ENCODE assay signal across 22 cellular contexts in the genomic region with DNA sequence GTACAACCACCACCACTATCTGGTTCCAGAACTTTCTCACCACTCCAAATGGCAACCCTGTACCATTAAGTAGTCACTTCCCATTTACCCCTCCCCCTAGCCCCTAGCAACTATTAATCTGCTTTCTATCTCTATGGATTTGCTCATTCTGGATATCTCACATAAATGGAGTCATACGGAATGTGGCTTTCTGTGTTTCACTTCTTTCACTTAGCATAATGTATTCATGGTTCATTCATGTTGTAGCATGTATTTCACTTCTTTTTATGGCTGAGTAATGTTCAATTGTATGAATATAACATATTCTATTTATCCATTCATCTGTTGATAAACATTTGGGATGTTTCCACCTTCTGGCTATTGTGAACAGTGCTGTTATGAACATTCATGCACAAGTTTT.
"Had no signal": no experiment of that assay in that cellular context is flagged by ENCODE, and none has a peak within 500 bp of the region (broad histone marks: within the 10 kb centered on the region; RNA-seq: fewer than 3 reads in every experiment).

No MANE protein-coding gene starts in this region.

- H3K4me3 ChIP-seq: SJCRH30, SK-N-MC had no signal

- H3K27me3 ChIP-seq: SJCRH30 had no signal

- H3K27me3 Mint-ChIP-seq: activated CD4-positive, alpha-beta T cell treated with anti-CD3 and anti-CD28 coated beads, Interleukin-2, amount 10 ng/mL, durations not matched to agents 24 days and 14 days; activated naive CD4-positive, alpha-beta T cell treated with anti-CD3 and anti-CD28 coated beads, Interleukin-2, amount 10 ng/mL, durations not matched to agents 7 days and 5 days; activated naive CD8-positive, alpha-beta T cell; activated naive CD8-positive, alpha-beta T cell treated with anti-CD3 and anti-CD28 coated beads, Interleukin-2, amount 50 U/mL, for 24 hours had no signal

- H3K27ac Mint-ChIP-seq: activated CD4-positive, alpha-beta T cell treated with anti-CD3 and anti-CD28 coated beads, Interleukin-2, amount 10 ng/mL, durations not matched to agents 24 days and 14 days; activated naive CD4-positive, alpha-beta T cell treated with anti-CD3 and anti-CD28 coated beads, Interleukin-2, amount 10 ng/mL, durations not matched to agents 7 days and 5 days; activated naive CD8-positive, alpha-beta T cell; activated naive CD8-positive, alpha-beta T cell treated with anti-CD3 and anti-CD28 coated beads, Interleukin-2, amount 50 U/mL, for 24 hours had no signal

- ATAC-seq: activated naive CD8-positive, alpha-beta T cell treated with anti-CD3 and anti-CD28 coated beads, Interleukin-2, amount 50 U/mL, for 24 hours; activated T-cell treated with anti-CD3 and anti-CD28 coated beads, Interleukin-2, amount 50 U/mL, for 4 hours; Panc1 had no signal

- H3K9me3 Mint-ChIP-seq: activated CD4-positive, alpha-beta T cell treated with anti-CD3 and anti-CD28 coated beads, Interleukin-2, amount 10 ng/mL, durations not matched to agents 24 days and 14 days; activated naive CD4-positive, alpha-beta T cell treated with anti-CD3 and anti-CD28 coated beads, Interleukin-2, amount 10 ng/mL, durations not matched to agents 7 days and 5 days; activated naive CD8-positive, alpha-beta T cell treated with anti-CD3 and anti-CD28 coated beads, Interleukin-2, amount 50 U/mL, for 24 hours; activated T-cell treated with anti-CD3 and anti-CD28 coated beads, Interleukin-2, amount 50 U/mL, for 4 hours had no signal

- H3K27ac ChIP-seq: SJCRH30, SK-N-MC had no signal

- DNase-seq: activated CD4-positive, alpha-beta T cell treated with anti-CD3 and anti-CD28 coated beads, Interleukin-2, amount 10 ng/mL, durations not matched to agents 24 days and 14 days; activated CD4-positive, alpha-beta T cell treated with anti-CD3 and anti-CD28 coated beads, Interleukin-2, amount 50 U/mL, for 4 hours; activated CD8-positive, alpha-beta memory T cell treated with anti-CD3 and anti-CD28 coated beads, Interleukin-2, amount 50 U/mL, for 4 hours; activated effector memory CD4-positive, alpha-beta T cell treated with Interleukin-2 at 50 U/mL for 16 hours; activated naive CD4-positive, alpha-beta T cell treated with anti-CD3 and anti-CD28 coated beads, Interleukin-2, amount 10 ng/mL, durations not matched to agents 7 days and 5 days; activated naive CD8-positive, alpha-beta T cell treated with anti-CD3 and anti-CD28 coated beads, Interleukin-2, amount 50 U/mL, for 24 hours; activated T-cell treated with anti-CD3 and anti-CD28 coated beads for 4 hours; activated T-cell treated with anti-CD3 and anti-CD28 coated beads, Interleukin-2, amount 50 U/mL, for 4 hours; anterior cingulate cortex; caudate nucleus; cerebellar nuclear complex; KBM-7; NCI-H1436 treated with DMSO at 0.1 percent for 48 hours; NCI-H1694 treated with DMSO at 0.1 percent for 48 hours; NCI-H2029; NCI-H345; NCI-H524 treated with DMSO at 0.1 percent for 48 hours; SHP77; SJCRH30 had no signal

- H3K9me3 ChIP-seq: SJCRH30 had no signal

- H3K4me3 Mint-ChIP-seq: activated CD4-positive, alpha-beta T cell treated with anti-CD3 and anti-CD28 coated beads, Interleukin-2, amount 10 ng/mL, durations not matched to agents 24 days and 14 days; activated naive CD4-positive, alpha-beta T cell treated with anti-CD3 and anti-CD28 coated beads, Interleukin-2, amount 10 ng/mL, durations not matched to agents 7 days and 5 days; activated naive CD8-positive, alpha-beta T cell; activated naive CD8-positive, alpha-beta T cell treated with anti-CD3 and anti-CD28 coated beads, Interleukin-2, amount 50 U/mL, for 24 hours; activated T-cell treated with anti-CD3 and anti-CD28 coated beads, Interleukin-2, amount 50 U/mL, for 4 hours had no signal

- H3K36me3 ChIP-seq: SJCRH30 had no signal
